Comparison of ENCODE assay signal across 15 cellular contexts in genomic region chr4:119372316-119372715, GRCh38. TPM values are rescaled to one million over a fixed set of nuclear protein-coding genes. Genes with fewer than 3 reads are reported as not detected.
"Had no signal": no experiment of that assay in that cellular context is flagged by ENCODE, and none has a peak within 500 bp of the region (broad histone marks: within the 10 kb centered on the region; RNA-seq: fewer than 3 reads in every experiment).

No MANE protein-coding gene starts in this region.

RNA-seq across cellular contexts. Expression of gene FABP2, which starts 50.4 kb away (rescaled TPM):
- total RNA-seq: activated CD8-positive, alpha-beta T cell treated with anti-CD3 and anti-CD28 coated beads for 36 hours; activated naive CD4-positive, alpha-beta T cell treated with anti-CD3 and anti-CD28 coated beads, Interleukin-2, amount 50 U/mL, for 72 hours; activated T-cell treated with anti-CD3 and anti-CD28 coated beads, Interleukin-2, amount 50 U/mL, for 4 hours; activated T-helper 17 cell treated with anti-CD3 and anti-CD28 coated beads, Interleukin-2, amount 50 U/mL, for 72 hours; aorta; body of pancreas; dermis microvascular lymphatic vessel endothelial cell; endothelial cell of umbilical vein; esophagus squamous epithelium; fibroblast of lung; fibroblast of villous mesenchyme; gastroesophageal sphincter; glomerular endothelial cell; T-helper 1 cell treated with Interleukin-12 subunit alpha and Interleukin-12 subunit beta and Interleukin-4 antibody, amounts not matched to agents 30 ng/mL and 1 ng/mL, for 36 hours had no signal
- polyA plus RNA-seq: endothelial cell of umbilical vein, esophagus, fibroblast of lung had no signal
